ENCODE assay signal across 9 cellular contexts in the genomic region with DNA sequence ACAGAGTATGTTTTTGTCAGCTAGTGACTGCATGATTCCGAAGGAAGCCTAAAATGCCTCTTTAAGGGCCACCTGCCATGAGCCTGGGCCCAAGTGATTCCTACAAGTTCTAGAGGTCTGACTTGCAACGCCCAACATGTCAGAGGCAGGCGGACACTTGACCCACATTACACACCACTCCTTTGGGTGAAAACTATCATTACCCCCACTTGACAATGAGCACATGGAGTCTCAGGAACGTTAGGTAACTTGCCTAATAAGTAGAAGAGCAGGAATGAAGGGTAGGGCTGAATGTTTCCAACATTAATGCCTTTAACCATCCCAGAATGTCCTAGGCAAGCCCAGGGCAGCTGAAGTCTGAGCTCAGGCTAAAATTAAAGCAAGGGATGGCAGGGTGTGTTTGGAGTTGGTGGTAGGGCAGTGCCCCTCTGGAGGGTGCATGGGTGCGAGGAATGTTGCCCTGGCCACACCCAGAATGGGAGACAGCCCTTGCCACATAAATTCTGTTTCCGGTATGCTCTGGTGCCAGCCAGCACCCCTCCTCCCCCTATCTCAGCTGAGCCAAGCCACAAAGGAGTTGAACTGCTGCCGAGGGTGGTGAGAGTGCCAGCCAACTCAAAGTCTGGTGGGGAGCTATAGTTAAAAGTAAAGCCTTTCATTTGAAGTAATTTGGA. TPM values are rescaled to one million over a fixed set of nuclear protein-coding genes. Genes with fewer than 3 reads are reported as not detected.
DNase-seq lines count a peak whose midpoint lies in the region; ATAC-seq and TF ChIP-seq lines count a peak whose summit lies in the region.
"Had no signal": no experiment of that assay in that cellular context is flagged by ENCODE, and none has a peak within 500 bp of the region (broad histone marks: within the 10 kb centered on the region; RNA-seq: fewer than 3 reads in every experiment).

No MANE protein-coding gene starts in this region.

- ATAC-seq in GM21825 (IDR thresholded peaks at IDR 0.05; ENCODE audit: unreplicated experiment) (no peak), GM21423 (IDR thresholded peaks at IDR 0.05; ENCODE audit: unreplicated experiment) (no peak), GM18519 (IDR thresholded peaks at IDR 0.05; ENCODE audit: low FRiP score, unreplicated experiment) (no peak)

- WGBS in transverse colon (ENCODE audit: low coverage in 1 of 2), 2 donors = 63 to 100% methylated on average over 1 to 7 of the region's 7 CpGs

- TF ChIP-seq CTCF in right atrium auricular region (IDR thresholded peaks at IDR 0.05) (no peak), transverse colon (IDR thresholded peaks at IDR 0.05) (no peak)

- H3K27ac ChIP-seq in right atrium auricular region (peak overlapping the region in 1 of 2 donors; percentile 8), transverse colon (no peak overlapping the region)

- H3K4me1 ChIP-seq in right atrium auricular region (peaks cover 0 to 5% of the 10 kb centered on the region in 2 donors), transverse colon (peaks cover 7 to 33% (median 18%) of the 10 kb centered on the region in 4 donors)

- in situ Hi-C loops in transverse colon (cut with MboI; ENCODE audit: low pct_ligation_motif_present in 1 of 4, low pct_unique_long_range_greater_than_20kb in 1 of 4, low sequenced_read_pairs in 3 of 4) = no loop called here

- H3K36me3 Mint-ChIP-seq in activated T-cell treated with anti-CD3 and anti-CD28 coated beads, Interleukin-2, amount 50 U/mL, for 24 hours (ENCODE audit: low read depth) = no peaks in the 10 kb centered on the region

- peaks cover 48% of the 10 kb centered on the region for H3K4me1 Mint-ChIP-seq in activated T-cell treated with anti-CD3 and anti-CD28 coated beads, Interleukin-2, amount 50 U/mL, for 24 hours (ENCODE audit: low read depth)

- peak overlapping the region; percentile 23 for H3K27ac Mint-ChIP-seq in activated T-cell treated with anti-CD3 and anti-CD28 coated beads, Interleukin-2, amount 50 U/mL, for 24 hours
- H3K27ac Mint-ChIP-seq: B cell had no signal

- no peaks in the 10 kb centered on the region for H3K9me3 Mint-ChIP-seq in activated T-cell treated with anti-CD3 and anti-CD28 coated beads, Interleukin-2, amount 50 U/mL, for 24 hours

- H3K4me3 Mint-ChIP-seq in activated T-cell treated with anti-CD3 and anti-CD28 coated beads, Interleukin-2, amount 50 U/mL, for 24 hours = no peak overlapping the region
- H3K4me3 Mint-ChIP-seq: B cell had no signal

- H3K9me3 ChIP-seq in right atrium auricular region (no peaks in the 10 kb centered on the region), transverse colon (no peaks in the 10 kb centered on the region)

- H3K27me3 Mint-ChIP-seq in activated T-cell treated with anti-CD3 and anti-CD28 coated beads, Interleukin-2, amount 50 U/mL, for 24 hours = no peaks in the 10 kb centered on the region

- TF ChIP-seq POLR2A in transverse colon (IDR thresholded peaks at IDR 0.05) = no peak

- H3K36me3 ChIP-seq in right atrium auricular region (no peaks in the 10 kb centered on the region), transverse colon (no peaks in the 10 kb centered on the region)

- H3K27me3 ChIP-seq in right atrium auricular region (no peaks in the 10 kb centered on the region), transverse colon (no peaks in the 10 kb centered on the region)

- intact Hi-C loops in transverse colon (cut with DNase I; ENCODE audit: low total_unique reads) = no loop called here

- no peak for TF ChIP-seq EP300 in transverse colon (IDR thresholded peaks at IDR 0.05; ENCODE audit: low read depth)

- no peak for DNase-seq in activated T-cell treated with anti-CD3 and anti-CD28 coated beads, Interleukin-2, amount 50 U/mL, for 24 hours
- DNase-seq in activated T-cell treated with anti-CD3 and anti-CD28 coated beads, Interleukin-2, amount 50 U/mL, for 48 hours = no peak
- DNase-seq in SW480 (ENCODE audit: low spot score) (peak; percentile 64), right atrium auricular region (ENCODE audit: low spot score) (peak; percentile 50), transverse colon (peak; percentile 60)

- H3K4me3 ChIP-seq in right atrium auricular region = no peak overlapping the region
- no peak overlapping the region for H3K4me3 ChIP-seq in transverse colon

RNA-seq across cellular contexts. Expression of a gene that starts 2.5 kb away (rescaled TPM):
- not detected for total RNA-seq in right atrium auricular region
- 10 to 100 TPM in 3 of 4 donors, not detected in 1; 38.7 to 47.9 (median 43.0) TPM for total RNA-seq in transverse colon
- total RNA-seq: B cell had no signal

RNA-seq across cellular contexts. Expression of a gene that starts 24.0 kb away (rescaled TPM):
- 10 to 100 TPM; 11.3 to 18.2 TPM for total RNA-seq in right atrium auricular region
- 10 to 100 TPM; 35.4 to 78.6 (median 40.7) TPM for total RNA-seq in transverse colon

RNA-seq across cellular contexts. Expression of a gene that starts 53.6 kb away (rescaled TPM):
- total RNA-seq in right atrium auricular region = 100 to 1,000 TPM; 111 TPM
- total RNA-seq in transverse colon = 10 to 100 TPM in 3 of 4 donors, 1 to 10 TPM in 1; 8.6 to 16.7 (median 10.5) TPM

RNA-seq across cellular contexts. Expression of a gene that starts 54.8 kb away (rescaled TPM):
- total RNA-seq in right atrium auricular region (1 to 10 TPM in 1 of 2 donors, not detected in 1; 2.9 TPM), transverse colon (under 1 TPM in 1 of 4 donors, not detected in 3; 0.64 TPM)
- total RNA-seq: B cell had no signal

Comparison
In these comparisons a context has a peak if more than half of its experiments do, and no peak if none do; other contexts are left out.
1. DNase-seq: peak in SW480 (single experiment), right atrium auricular region (single experiment) and transverse colon (single experiment); none in activated T-cell treated with anti-CD3 and anti-CD28 coated beads, Interleukin-2, amount 50 U/mL, for 24 hours (single experiment) and activated T-cell treated with anti-CD3 and anti-CD28 coated beads, Interleukin-2, amount 50 U/mL, for 48 hours (0 of 2).
2. RNA of a gene that starts 53.6 kb away (total RNA-seq): 111 TPM in right atrium auricular region; 8.6 to 16.7 TPM in transverse colon; every median in the first group is over 4 times any median in the second.